12 cellular contexts compared by ENCODE assay signal in genomic region chr10:94663061-94663460, GRCh38. TPM values are rescaled to one million over a fixed set of nuclear protein-coding genes. Genes with fewer than 3 reads are reported as not detected.
"Had no signal": no experiment of that assay in that cellular context is flagged by ENCODE, and none has a peak within 500 bp of the region (broad histone marks: within the 10 kb centered on the region; RNA-seq: fewer than 3 reads in every experiment).

No MANE protein-coding gene starts in this region.

RNA-seq across cellular contexts. Expression of gene CYP2C18, which starts 20.5 kb away (rescaled TPM):
- total RNA-seq: naive thymus-derived CD8-positive, alpha-beta T cell; natural killer cell treated with Interleukin-12 subunit alpha and Interleukin-12 subunit beta and Interleukin-15 and Interleukin-18, amount 100 ng/mL, for 72 hours; neural crest cell; omental fat pad; osteocyte; posterior vena cava; prostate gland; pulmonary artery endothelial cell; right atrium auricular region; sciatic nerve; spleen had no signal
- polyA plus RNA-seq: naive thymus-derived CD8-positive, alpha-beta T cell; smooth muscle cell; spleen had no signal
